38 cellular contexts compared by ENCODE assay signal in genomic region chr1:37076168-37076567, GRCh38. TPM values are rescaled to one million over a fixed set of nuclear protein-coding genes. Genes with fewer than 3 reads are reported as not detected.
"Had no signal": no experiment of that assay in that cellular context is flagged by ENCODE, and none has a peak within 500 bp of the region (broad histone marks: within the 10 kb centered on the region; RNA-seq: fewer than 3 reads in every experiment).

No MANE protein-coding gene starts in this region.

- H3K27ac ChIP-seq: adrenal gland, body of pancreas, brain microvascular endothelial cell, breast epithelium, VCaP had no signal

- H3K4me3 ChIP-seq: adrenal gland, body of pancreas, breast epithelium had no signal

- ATAC-seq: activated CD4-positive, alpha-beta T cell treated with anti-CD3 and anti-CD28 coated beads for 36 hours; activated CD4-positive, CD25-positive, alpha-beta regulatory T cell treated with anti-CD3 and anti-CD28 coated beads, Interleukin-2, amount 50 U/mL, for 24 hours; activated CD8-positive, alpha-beta T cell treated with anti-CD3 and anti-CD28 coated beads for 36 hours; activated naive CD4-positive, alpha-beta T cell treated with anti-CD3 and anti-CD28 coated beads, Interleukin-2, amount 50 U/mL, for 72 hours; activated T-cell treated with anti-CD3 and anti-CD28 coated beads, Interleukin-2, amount 50 U/mL, for 4 hours; activated T-cell treated with anti-CD3 and anti-CD28 coated beads, Interleukin-2, amount 50 U/mL, for 72 hours; activated T-helper 17 cell treated with anti-CD3 and anti-CD28 coated beads, Interleukin-2, amount 50 U/mL, for 72 hours; body of pancreas had no signal

- FAIRE-seq: astrocyte, TTC549 had no signal

- H3K36me3 Mint-ChIP-seq: activated CD4-positive, alpha-beta memory T cell treated with anti-CD3 and anti-CD28 coated beads for 36 hours; activated naive CD4-positive, alpha-beta T cell treated with anti-CD3 and anti-CD28 coated beads, Interleukin-2, amount 50 U/mL, for 72 hours; activated naive CD8-positive, alpha-beta T cell treated with anti-CD3 and anti-CD28 coated beads for 36 hours had no signal

- H3K27ac Mint-ChIP-seq: activated CD4-positive, alpha-beta memory T cell treated with anti-CD3 and anti-CD28 coated beads for 36 hours; activated CD4-positive, alpha-beta T cell treated with anti-CD3 and anti-CD28 coated beads for 36 hours; activated CD4-positive, alpha-beta T cell treated with anti-CD3 and anti-CD28 coated beads, Interleukin-2, amount 10 ng/mL, durations not matched to agents 7 days and 5 days; activated CD8-positive, alpha-beta T cell treated with anti-CD3 and anti-CD28 coated beads for 36 hours; activated naive CD4-positive, alpha-beta T cell treated with anti-CD3 and anti-CD28 coated beads for 36 hours; activated naive CD4-positive, alpha-beta T cell treated with anti-CD3 and anti-CD28 coated beads, Interleukin-2, amount 50 U/mL, for 72 hours; activated naive CD8-positive, alpha-beta T cell treated with anti-CD3 and anti-CD28 coated beads for 36 hours; activated T-cell treated with anti-CD3 and anti-CD28 coated beads, Interleukin-2, amount 50 U/mL, for 72 hours; activated T-helper 1 cell treated with anti-CD3 and anti-CD28 coated beads, Interleukin-12 subunit alpha, Interleukin-12 subunit beta, Interleukin-2, Interleukin-4 antibody, amounts not matched to agents 30 ng/mL and 10 ng/mL and 1 ng/mL, durations not matched to agents 14 hours and 24 hours and 36 hours; activated T-helper 17 cell treated with anti-CD3 and anti-CD28 coated beads, Interleukin-2, amount 50 U/mL, for 72 hours; T-helper 1 cell treated with Interleukin-12 subunit alpha and Interleukin-12 subunit beta and Interleukin-4 antibody, amounts not matched to agents 30 μg/mL and 1 μg/mL, for 36 hours; T-helper 2 cell treated with Interferon-gamma antibody and Interleukin-4, amounts not matched to agents 5 μg/mL and 100 μg/mL, for 36 hours had no signal

- H3K36me3 ChIP-seq: adrenal gland, brain microvascular endothelial cell, breast epithelium had no signal

- H3K9me3 ChIP-seq: adrenal gland, body of pancreas, breast epithelium had no signal

- H3K27me3 ChIP-seq: adrenal gland, body of pancreas, brain microvascular endothelial cell had no signal

- DNase-seq: activated CD4-positive, alpha-beta memory T cell treated with anti-CD3 and anti-CD28 coated beads for 36 hours; activated CD4-positive, alpha-beta T cell treated with anti-CD3 and anti-CD28 coated beads for 1 hour; activated CD4-positive, alpha-beta T cell treated with anti-CD3 and anti-CD28 coated beads for 36 hours; activated CD4-positive, alpha-beta T cell treated with anti-CD3 and anti-CD28 coated beads for 48 hours; activated CD4-positive, alpha-beta T cell treated with anti-CD3 and anti-CD28 coated beads, Interleukin-2, amount 10 ng/mL, durations not matched to agents 7 days and 5 days; activated CD4-positive, CD25-positive, alpha-beta regulatory T cell; activated CD8-positive, alpha-beta memory T cell treated with anti-CD3 and anti-CD28 coated beads, Interleukin-2, amount 50 U/mL, for 4 hours; activated CD8-positive, alpha-beta T cell treated with anti-CD3 and anti-CD28 coated beads for 36 hours; activated effector memory CD4-positive, alpha-beta T cell treated with anti-CD3 and anti-CD28 coated beads, Interleukin-2, amount 50 U/mL, for 16 hours; activated gamma-delta T cell treated with Interleukin-2 at 50 U/mL for 16 hours; activated naive CD4-positive, alpha-beta T cell; activated naive CD4-positive, alpha-beta T cell treated with anti-CD3 and anti-CD28 coated beads for 36 hours; activated naive CD4-positive, alpha-beta T cell treated with anti-CD3 and anti-CD28 coated beads, Interleukin-2, amount 50 U/mL, for 16 hours; activated naive CD8-positive, alpha-beta T cell treated with anti-CD3 and anti-CD28 coated beads for 36 hours; activated T-cell treated with anti-CD3 and anti-CD28 coated beads for 4 hours; activated T-cell treated with anti-CD3 and anti-CD28 coated beads, Interleukin-2, amount 50 U/mL, for 1 hour; activated T-cell treated with anti-CD3 and anti-CD28 coated beads, Interleukin-2, amount 50 U/mL, for 4 hours; activated T-cell treated with anti-CD3 and anti-CD28 coated beads, Interleukin-2, amount 50 U/mL, for 72 hours; adrenal gland; amniotic stem cell; aorta; body of pancreas; brain microvascular endothelial cell; central memory CD4-positive, alpha-beta T cell; T-helper 1 cell; T-helper 2 cell; T-helper 9 cell had no signal

- H3K4me3 Mint-ChIP-seq: activated CD4-positive, alpha-beta memory T cell treated with anti-CD3 and anti-CD28 coated beads for 36 hours; activated CD4-positive, alpha-beta T cell treated with anti-CD3 and anti-CD28 coated beads for 36 hours; activated CD4-positive, alpha-beta T cell treated with anti-CD3 and anti-CD28 coated beads, Interleukin-2, amount 10 ng/mL, durations not matched to agents 7 days and 5 days; activated CD8-positive, alpha-beta T cell treated with anti-CD3 and anti-CD28 coated beads for 36 hours; activated naive CD4-positive, alpha-beta T cell treated with anti-CD3 and anti-CD28 coated beads for 36 hours; activated naive CD8-positive, alpha-beta T cell treated with anti-CD3 and anti-CD28 coated beads for 36 hours; activated T-cell treated with anti-CD3 and anti-CD28 coated beads, Interleukin-2, amount 50 U/mL, for 4 hours; activated T-cell treated with anti-CD3 and anti-CD28 coated beads, Interleukin-2, amount 50 U/mL, for 72 hours; activated T-helper 1 cell treated with anti-CD3 and anti-CD28 coated beads, Interleukin-12 subunit alpha, Interleukin-12 subunit beta, Interleukin-2, Interleukin-4 antibody, amounts not matched to agents 30 ng/mL and 10 ng/mL and 1 ng/mL, durations not matched to agents 14 hours and 24 hours and 36 hours; activated T-helper 17 cell treated with anti-CD3 and anti-CD28 coated beads, Interleukin-2, amount 50 U/mL, for 72 hours; T-helper 1 cell treated with Interleukin-12 subunit alpha and Interleukin-12 subunit beta and Interleukin-4 antibody, amounts not matched to agents 30 μg/mL and 1 μg/mL, for 36 hours; T-helper 2 cell treated with Interferon-gamma antibody and Interleukin-4, amounts not matched to agents 5 μg/mL and 100 μg/mL, for 36 hours had no signal

- H3K9me3 Mint-ChIP-seq: activated CD4-positive, alpha-beta memory T cell treated with anti-CD3 and anti-CD28 coated beads for 36 hours; activated CD4-positive, alpha-beta T cell treated with anti-CD3 and anti-CD28 coated beads, Interleukin-2, amount 10 ng/mL, durations not matched to agents 7 days and 5 days; activated CD8-positive, alpha-beta T cell treated with anti-CD3 and anti-CD28 coated beads for 36 hours; activated naive CD4-positive, alpha-beta T cell treated with anti-CD3 and anti-CD28 coated beads for 36 hours; activated naive CD4-positive, alpha-beta T cell treated with anti-CD3 and anti-CD28 coated beads, Interleukin-2, amount 50 U/mL, for 72 hours; activated naive CD8-positive, alpha-beta T cell treated with anti-CD3 and anti-CD28 coated beads for 36 hours; activated T-cell treated with anti-CD3 and anti-CD28 coated beads, Interleukin-2, amount 50 U/mL, for 4 hours; activated T-cell treated with anti-CD3 and anti-CD28 coated beads, Interleukin-2, amount 50 U/mL, for 72 hours; activated T-helper 1 cell treated with anti-CD3 and anti-CD28 coated beads, Interleukin-12 subunit alpha, Interleukin-12 subunit beta, Interleukin-2, Interleukin-4 antibody, amounts not matched to agents 30 ng/mL and 10 ng/mL and 1 ng/mL, durations not matched to agents 14 hours and 24 hours and 36 hours; activated T-helper 17 cell treated with anti-CD3 and anti-CD28 coated beads, Interleukin-2, amount 50 U/mL, for 72 hours; T-helper 1 cell treated with Interleukin-12 subunit alpha and Interleukin-12 subunit beta and Interleukin-4 antibody, amounts not matched to agents 30 μg/mL and 1 μg/mL, for 36 hours; T-helper 2 cell treated with Interferon-gamma antibody and Interleukin-4, amounts not matched to agents 5 μg/mL and 100 μg/mL, for 36 hours had no signal

- H3K4me1 ChIP-seq: adrenal gland, body of pancreas, breast epithelium had no signal

- H3K27me3 Mint-ChIP-seq: activated CD4-positive, alpha-beta T cell treated with anti-CD3 and anti-CD28 coated beads, Interleukin-2, amount 10 ng/mL, durations not matched to agents 7 days and 5 days; activated CD8-positive, alpha-beta T cell treated with anti-CD3 and anti-CD28 coated beads for 36 hours; activated naive CD8-positive, alpha-beta T cell treated with anti-CD3 and anti-CD28 coated beads for 36 hours had no signal

- H3K4me1 Mint-ChIP-seq: activated CD4-positive, alpha-beta T cell treated with anti-CD3 and anti-CD28 coated beads for 36 hours; activated CD4-positive, alpha-beta T cell treated with anti-CD3 and anti-CD28 coated beads, Interleukin-2, amount 10 ng/mL, durations not matched to agents 7 days and 5 days; activated naive CD8-positive, alpha-beta T cell treated with anti-CD3 and anti-CD28 coated beads for 36 hours; activated T-helper 17 cell treated with anti-CD3 and anti-CD28 coated beads, Interleukin-2, amount 50 U/mL, for 72 hours had no signal

RNA-seq across cellular contexts. Expression of gene GRIK3, which starts 41.9 kb away (rescaled TPM):
- total RNA-seq: activated CD4-positive, alpha-beta memory T cell treated with anti-CD3 and anti-CD28 coated beads for 36 hours; activated CD4-positive, alpha-beta T cell treated with anti-CD3 and anti-CD28 coated beads for 36 hours; activated CD4-positive, alpha-beta T cell treated with anti-CD3 and anti-CD28 coated beads, Interleukin-2, amount 10 ng/mL, durations not matched to agents 7 days and 5 days; activated CD8-positive, alpha-beta memory T cell treated with anti-CD3 and anti-CD28 coated beads for 36 hours; activated CD8-positive, alpha-beta T cell treated with anti-CD3 and anti-CD28 coated beads for 36 hours; activated naive CD4-positive, alpha-beta T cell treated with anti-CD3 and anti-CD28 coated beads for 36 hours; activated naive CD4-positive, alpha-beta T cell treated with anti-CD3 and anti-CD28 coated beads, Interleukin-2, amount 50 U/mL, for 72 hours; activated naive CD8-positive, alpha-beta T cell treated with anti-CD3 and anti-CD28 coated beads for 36 hours; activated T-cell treated with anti-CD3 and anti-CD28 coated beads, Interleukin-2, amount 50 U/mL, for 4 hours; activated T-cell treated with anti-CD3 and anti-CD28 coated beads, Interleukin-2, amount 50 U/mL, for 72 hours; activated T-helper 1 cell treated with anti-CD3 and anti-CD28 coated beads, Interleukin-12 subunit alpha, Interleukin-12 subunit beta, Interleukin-2, Interleukin-4 antibody, amounts not matched to agents 30 ng/mL and 10 ng/mL and 1 ng/mL, durations not matched to agents 14 hours and 24 hours and 36 hours; activated T-helper 17 cell treated with anti-CD3 and anti-CD28 coated beads, Interleukin-2, amount 50 U/mL, for 72 hours had no signal
- polyA plus RNA-seq: aorta had no signal
